ENCODE assay signal across 26 cellular contexts in genomic region chr10:76631054-76631453, GRCh38.
DNase-seq lines count a peak whose midpoint lies in the region; ATAC-seq and TF ChIP-seq lines count a peak whose summit lies in the region.
"Had no signal": no experiment of that assay in that cellular context is flagged by ENCODE, and none has a peak within 500 bp of the region (broad histone marks: within the 10 kb centered on the region; RNA-seq: fewer than 3 reads in every experiment).

No MANE protein-coding gene starts in this region.

- intact Hi-C loops in sigmoid colon (cut with DNase I): no loop called here

- H3K9ac ChIP-seq in Loucy (ENCODE audit: low read depth, low read length, poor library complexity, severe bottlenecking) (peak overlapping the region; percentile 41), neural progenitor cell (no peak overlapping the region)
- H3K9ac ChIP-seq: BLaER1 had no signal

- no peaks in the 10 kb centered on the region for H3K27me3 Mint-ChIP-seq in neural progenitor cell (ENCODE audit: insufficient read depth, low read depth)
- H3K27me3 Mint-ChIP-seq: CD4-positive, alpha-beta memory T cell; CD4-positive, CD25-positive, alpha-beta regulatory T cell; CD8-positive, alpha-beta memory T cell had no signal

- no peaks in the 10 kb centered on the region for H3K36me3 Mint-ChIP-seq in neural progenitor cell
- H3K36me3 Mint-ChIP-seq: CD14-positive monocyte; CD4-positive, alpha-beta memory T cell; CD4-positive, CD25-positive, alpha-beta regulatory T cell; CD8-positive, alpha-beta memory T cell had no signal

- no peak for TF ChIP-seq EP300 in sigmoid colon (IDR thresholded peaks at IDR 0.05)

- H3F3A ChIP-seq in Loucy (ENCODE audit: low read depth) (no peaks in the 10 kb centered on the region), neural progenitor cell (ENCODE audit: low read depth) (peaks cover 7% of the 10 kb centered on the region)

- H3K9me3 ChIP-seq in Loucy (ENCODE audit: insufficient read depth, low read depth, low read length) (no peaks in the 10 kb centered on the region), hepatocyte (ENCODE audit: low read depth) (no peaks in the 10 kb centered on the region), neural progenitor cell (ENCODE audit: low read depth) (no peaks in the 10 kb centered on the region), sigmoid colon (no peaks in the 10 kb centered on the region)
- H3K9me3 ChIP-seq: BE2C, BLaER1 had no signal

- WGBS in hepatocyte (ENCODE audit: low lambda C conversion rate, missing lambda C conversion rate): 79% methylated on average over 5 of the region's 5 CpGs
- WGBS in sigmoid colon, 2 donors: 90 to 97% methylated on average over 5 of the region's 5 CpGs

- no peak for TF ChIP-seq POLR2A in sigmoid colon (IDR thresholded peaks at IDR 0.05)

- no peaks in the 10 kb centered on the region for H3K79me2 ChIP-seq in Loucy (ENCODE audit: insufficient read depth, low read length)
- no peaks in the 10 kb centered on the region for H3K79me2 ChIP-seq in hepatocyte
- no peaks in the 10 kb centered on the region for H3K79me2 ChIP-seq in neural progenitor cell (ENCODE audit: low read depth)

- ATAC-seq in HG03378 (IDR thresholded peaks at IDR 0.05; ENCODE audit: unreplicated experiment): no peak
- ATAC-seq: GM12878 had no signal

- H3K27me3 ChIP-seq in Loucy (ENCODE audit: insufficient read depth, low read length, poor library complexity, severe bottlenecking): no peaks in the 10 kb centered on the region
- no peaks in the 10 kb centered on the region for H3K27me3 ChIP-seq in hepatocyte
- H3K27me3 ChIP-seq in neural progenitor cell: no peaks in the 10 kb centered on the region
- no peaks in the 10 kb centered on the region for H3K27me3 ChIP-seq in sigmoid colon
- H3K27me3 ChIP-seq: BE2C, BLaER1 had no signal

- no peak overlapping the region for H3K27ac Mint-ChIP-seq in neural progenitor cell
- H3K27ac Mint-ChIP-seq: CD14-positive monocyte; CD4-positive, CD25-positive, alpha-beta regulatory T cell had no signal

- H3K27ac ChIP-seq in hepatocyte (peak overlapping the region; percentile 17), neural progenitor cell (no peak overlapping the region), sigmoid colon (peak overlapping the region in 2 of 4 donors; percentile 24 to 32)
- H3K27ac ChIP-seq: BLaER1 had no signal

- peaks cover 24% of the 10 kb centered on the region for H3K4me1 ChIP-seq in Loucy (ENCODE audit: insufficient read depth, low read length, poor library complexity, severe bottlenecking)
- peaks cover 15% of the 10 kb centered on the region for H3K4me1 ChIP-seq in hepatocyte (ENCODE audit: insufficient read depth)
- peaks cover 13% of the 10 kb centered on the region for H3K4me1 ChIP-seq in neural progenitor cell
- H3K4me1 ChIP-seq in sigmoid colon: peaks cover 0 to 25% (median 21%) of the 10 kb centered on the region in 4 donors
- H3K4me1 ChIP-seq: BE2C, BLaER1 had no signal

- DNase-seq in NCI-H2227 (lab: John Stamatoyannopoulos, UW; ENCODE audit: unreplicated experiment): peak; percentile 38
- no peak for DNase-seq in hepatocyte (ENCODE audit: low spot score)
- no peak for DNase-seq in neural progenitor cell (ENCODE audit: low spot score)
- no peak for DNase-seq in sigmoid colon
- no peak for DNase-seq in NCI-H510A treated with DMSO at 0.1 percent for 48 hours (lab: John Stamatoyannopoulos, UW)
- no peak for DNase-seq in NCI-H146 treated with DMSO at 0.1 percent for 48 hours (lab: John Stamatoyannopoulos, UW; ENCODE audit: unreplicated experiment)
- DNase-seq: 8988T; ACHN; BE2C; C1 segment of cervical spinal cord; CD4-positive, alpha-beta memory T cell; CD4-positive, CD25-positive, alpha-beta regulatory T cell; CD8-positive, alpha-beta memory T cell; COR-L47; DMS 273 treated with DMSO at 0.1 percent for 48 hours; DMS153; DMS53; DMS79; DND-41; EL; GDM1 had no signal

- TF ChIP-seq CTCF in Loucy (conservative IDR thresholded peaks at IDR 0.05; ENCODE audit: low read length) (no peak), hepatocyte (IDR thresholded peaks at IDR 0.05; ENCODE audit: poor library complexity) (no peak), neural progenitor cell (IDR thresholded peaks at IDR 0.05) (no peak), sigmoid colon (IDR thresholded peaks at IDR 0.05) (no peak)

- H3K9me3 Mint-ChIP-seq in neural progenitor cell: no peaks in the 10 kb centered on the region
- H3K9me3 Mint-ChIP-seq: CD14-positive monocyte had no signal

- H3K4me3 ChIP-seq in Loucy (ENCODE audit: low read length, poor library complexity, severe bottlenecking): no peak overlapping the region
- no peak overlapping the region for H3K4me3 ChIP-seq in hepatocyte
- H3K4me3 ChIP-seq in neural progenitor cell: no peak overlapping the region
- no peak overlapping the region for H3K4me3 ChIP-seq in sigmoid colon
- H3K4me3 ChIP-seq: BLaER1, GM12878 had no signal

- no peaks in the 10 kb centered on the region for H3K9me2 ChIP-seq in Loucy (replicated peaks; ENCODE audit: low read depth, low read length)
- no peaks in the 10 kb centered on the region for H3K9me2 ChIP-seq in hepatocyte (replicated peaks; ENCODE audit: insufficient read depth)

- H3K4me3 Mint-ChIP-seq in neural progenitor cell: no peak overlapping the region
- H3K4me3 Mint-ChIP-seq: CD14-positive monocyte; CD4-positive, alpha-beta memory T cell; CD4-positive, CD25-positive, alpha-beta regulatory T cell; CD8-positive, alpha-beta memory T cell had no signal

- H2AFZ ChIP-seq in Loucy (ENCODE audit: low read length) (no peak overlapping the region), hepatocyte (no peak overlapping the region), neural progenitor cell (replicated peaks) (peak overlapping the region; percentile 94)

- no peaks in the 10 kb centered on the region for H4K20me1 ChIP-seq in Loucy (ENCODE audit: insufficient read depth, low read length, poor library complexity, severe bottlenecking)
- no peaks in the 10 kb centered on the region for H4K20me1 ChIP-seq in hepatocyte (ENCODE audit: insufficient read depth, poor library complexity, severe bottlenecking)
- H4K20me1 ChIP-seq in neural progenitor cell (ENCODE audit: low read depth): no peaks in the 10 kb centered on the region
- H4K20me1 ChIP-seq: BLaER1 had no signal

- H3K4me2 ChIP-seq in Loucy (ENCODE audit: low read depth, low read length, poor library complexity, severe bottlenecking) (no peak overlapping the region), hepatocyte (no peak overlapping the region), neural progenitor cell (no peak overlapping the region)
- H3K4me2 ChIP-seq: BLaER1 had no signal

- H3K4me1 Mint-ChIP-seq in neural progenitor cell: peaks cover 19% of the 10 kb centered on the region
- H3K4me1 Mint-ChIP-seq: CD14-positive monocyte; CD4-positive, alpha-beta memory T cell; CD4-positive, CD25-positive, alpha-beta regulatory T cell; CD8-positive, alpha-beta memory T cell had no signal

- H3K36me3 ChIP-seq in Loucy (ENCODE audit: insufficient read depth, low read length): no peaks in the 10 kb centered on the region
- no peaks in the 10 kb centered on the region for H3K36me3 ChIP-seq in hepatocyte (replicated peaks; ENCODE audit: insufficient read depth, low read depth)
- H3K36me3 ChIP-seq in neural progenitor cell: no peaks in the 10 kb centered on the region
- H3K36me3 ChIP-seq in sigmoid colon: no peaks in the 10 kb centered on the region
- H3K36me3 ChIP-seq: BE2C, BLaER1 had no signal
